Comparison of ENCODE assay signal across 24 cellular contexts in the genomic region with DNA sequence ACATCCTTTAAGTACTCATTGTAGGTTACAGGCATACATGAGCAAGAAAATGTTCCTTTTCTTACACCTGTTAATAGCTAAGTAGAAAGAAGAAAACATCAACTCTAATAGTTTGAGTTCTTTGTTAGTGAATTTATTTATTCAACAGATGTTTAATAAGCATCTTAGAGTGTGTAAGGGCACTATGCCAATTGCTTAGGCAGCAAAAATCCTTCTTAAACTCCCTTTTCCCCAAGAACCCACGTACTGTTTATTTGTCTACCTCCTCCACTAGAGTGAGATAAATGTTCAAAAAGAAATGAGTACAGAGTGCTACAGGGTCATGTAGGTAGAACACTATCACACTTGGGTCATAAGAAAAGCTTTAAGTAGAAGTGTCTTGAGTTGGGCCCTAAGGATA.
"Had no signal": no experiment of that assay in that cellular context is flagged by ENCODE, and none has a peak within 500 bp of the region (broad histone marks: within the 10 kb centered on the region; RNA-seq: fewer than 3 reads in every experiment).

No MANE protein-coding gene starts in this region.

- ATAC-seq: left colon; left lung; lower lobe of right lung; naive thymus-derived CD8-positive, alpha-beta T cell; right lobe of liver; stimulated activated memory B cell treated with anti-CD40 and anti-IgM and Interleukin-4, amounts not matched to agents 10 μg/mL and 1 μg/mL and 100 μg/mL, for 72 hours; stimulated activated naive CD8-positive, alpha-beta T cell treated with anti-CD3 and anti-CD28 coated beads, Interleukin-15, amount 100 ng/mL, for 72 hours had no signal

- H3K27ac ChIP-seq: left lung, lower lobe of right lung, ovary, right atrium auricular region, right lobe of liver, tibial nerve, uterus had no signal

- H3K27ac Mint-ChIP-seq: progenitor cell of endocrine pancreas; stimulated activated memory B cell treated with anti-CD40 and anti-IgM and Interleukin-4, amounts not matched to agents 10 μg/mL and 1 μg/mL and 100 μg/mL, for 72 hours; stimulated activated naive CD8-positive, alpha-beta T cell treated with anti-CD3 and anti-CD28 coated beads, Interleukin-15, amount 100 ng/mL, for 72 hours; type B pancreatic cell had no signal

- H3K27me3 ChIP-seq: left lung, ovary, right atrium auricular region, right lobe of liver, tibial nerve, uterus had no signal

- H3K4me1 ChIP-seq: uterus had no signal

- H3K4me3 Mint-ChIP-seq: stimulated activated memory B cell treated with anti-CD40 and anti-IgM and Interleukin-4, amounts not matched to agents 10 μg/mL and 1 μg/mL and 100 μg/mL, for 72 hours; stimulated activated naive CD8-positive, alpha-beta T cell treated with anti-CD3 and anti-CD28 coated beads, Interleukin-15, amount 100 ng/mL, for 72 hours; type B pancreatic cell had no signal

- H3K27me3 Mint-ChIP-seq: naive thymus-derived CD8-positive, alpha-beta T cell; stimulated activated memory B cell treated with anti-CD40 and anti-IgM and Interleukin-4, amounts not matched to agents 10 μg/mL and 1 μg/mL and 100 μg/mL, for 72 hours; stimulated activated naive CD8-positive, alpha-beta T cell treated with anti-CD3 and anti-CD28 coated beads, Interleukin-15, amount 100 ng/mL, for 72 hours; type B pancreatic cell had no signal

- H3K36me3 ChIP-seq: left lung, lower lobe of right lung, ovary, right atrium auricular region, tibial nerve, uterus had no signal

- H3K36me3 Mint-ChIP-seq: naive thymus-derived CD8-positive, alpha-beta T cell; stimulated activated memory B cell treated with anti-CD40 and anti-IgM and Interleukin-4, amounts not matched to agents 10 μg/mL and 1 μg/mL and 100 μg/mL, for 72 hours; type B pancreatic cell had no signal

- DNase-seq: hippocampal formation; kidney; left colon; left lung; lower lobe of right lung; mammary epithelial cell; mesenchymal stem cell; naive thymus-derived CD8-positive, alpha-beta T cell; ovary; right lobe of liver; stimulated activated CD4-positive, alpha-beta T cell treated with anti-CD3 and anti-CD28 coated beads, Interleukin-1b, Interleukin-23, amount 100 ng/mL, for 48 hours; stimulated activated CD4-positive, alpha-beta T cell treated with anti-CD3 and anti-CD28 coated beads, Interleukin-2, amount 100 ng/mL, for 48 hours; stimulated activated CD4-positive, alpha-beta T cell treated with anti-CD3 and anti-CD28 coated beads, Interleukin-4, amount 100 ng/mL, for 4 hours; stimulated activated CD8-positive, alpha-beta memory T cell treated with anti-CD3 and anti-CD28 coated beads, Interleukin-4, amount 100 ng/mL, for 48 hours; stimulated activated naive CD4-positive, alpha-beta T cell treated with Interleukin-2 at 50 U/mL for 16 hours; stimulated activated naive CD8-positive, alpha-beta T cell treated with anti-CD3 and anti-CD28 coated beads, Interleukin-15, amount 100 ng/mL, for 72 hours; substantia nigra; uterus had no signal

- H3K4me3 ChIP-seq: left lung, lower lobe of right lung, ovary, right atrium auricular region, right lobe of liver, smooth muscle cell, tibial nerve, uterus had no signal

- H3K9me3 ChIP-seq: left lung, lower lobe of right lung, ovary, right atrium auricular region, right lobe of liver, tibial nerve, uterus had no signal

- H3K9me3 Mint-ChIP-seq: type B pancreatic cell had no signal
